ENCODE assay signal across 14 cellular contexts in the genomic region with DNA sequence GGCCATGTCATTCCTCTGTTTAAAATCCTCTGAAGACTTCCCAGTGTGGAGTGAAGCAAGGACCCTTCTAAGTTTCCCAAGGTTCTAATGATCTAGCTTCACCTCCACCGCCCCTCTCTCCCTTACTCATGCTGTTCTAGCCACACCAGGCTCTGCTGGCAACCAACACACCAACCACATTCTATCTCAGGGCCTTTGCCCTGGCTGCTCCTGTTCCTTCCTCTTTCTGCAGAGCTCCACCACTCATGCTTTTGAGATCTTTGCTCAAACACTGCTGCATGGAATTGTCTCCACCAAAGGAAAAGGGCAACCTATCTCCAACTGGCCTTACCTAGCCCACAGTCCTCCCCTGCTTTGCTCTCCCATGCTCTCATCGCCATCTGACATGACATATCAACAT.
DNase-seq lines count a peak whose midpoint lies in the region; ATAC-seq, FAIRE-seq and TF ChIP-seq lines count a peak whose summit lies in the region.
"Had no signal": no experiment of that assay in that cellular context is flagged by ENCODE, and none has a peak within 500 bp of the region (broad histone marks: within the 10 kb centered on the region; RNA-seq: fewer than 3 reads in every experiment).

No MANE protein-coding gene starts in this region.

- no peak overlapping the region for H3K4me3 Mint-ChIP-seq in activated CD8-positive, alpha-beta T cell treated with anti-CD3 and anti-CD28 coated beads for 36 hours
- H3K4me3 Mint-ChIP-seq: nephron had no signal

- H3K36me3 ChIP-seq in neutrophil, result no peaks in the 10 kb centered on the region

- H3K4me1 Mint-ChIP-seq in activated CD8-positive, alpha-beta T cell treated with anti-CD3 and anti-CD28 coated beads for 36 hours (ENCODE audit: low read depth), result peaks cover 64% of the 10 kb centered on the region

- TF ChIP-seq POLR2A in GM12891 (IDR thresholded peaks at IDR 0.05; ENCODE audit: low read depth, low read length), result no peak

- peak overlapping the region; percentile 73 for H3K27ac Mint-ChIP-seq in activated CD8-positive, alpha-beta T cell treated with anti-CD3 and anti-CD28 coated beads for 36 hours
- H3K27ac Mint-ChIP-seq: nephron had no signal

- CTCF ChIA-PET in activated CD8-positive, alpha-beta T cell treated with anti-CD3 and anti-CD28 coated beads for 36 hours (lab: Charles Lee), result interaction anchor here (2.8 kb wide), 1 partner anchor 126 kb away, joined by 9 read pairs; no protein-coding TSS in a partner anchor

- peaks cover 2% of the 10 kb centered on the region for H3K36me3 Mint-ChIP-seq in activated CD8-positive, alpha-beta T cell treated with anti-CD3 and anti-CD28 coated beads for 36 hours (ENCODE audit: low read depth)

- DNase-seq in GM12891 (ENCODE audit: insufficient read length, low spot score) (no peak), NOMO-1 (lab: John Stamatoyannopoulos, UW; ENCODE audit: unreplicated experiment in 2 of 2) (peak; percentile 80 to 82), midbrain (lab: John Stamatoyannopoulos, UW) (no peak), Right ventricle myocardium superior (no peak)
- no peak for DNase-seq in activated CD8-positive, alpha-beta T cell treated with anti-CD3 and anti-CD28 coated beads for 36 hours
- DNase-seq: activated gamma-delta T cell, NCI-H1092 treated with DMSO at 0.1 percent for 48 hours, small intestine had no signal

- POLR2A ChIA-PET in activated CD8-positive, alpha-beta T cell treated with anti-CD3 and anti-CD28 coated beads for 36 hours (lab: Charles Lee), result interaction anchor here (1.0 kb wide), 1 partner anchor 28 kb away, joined by 3 read pairs; no protein-coding TSS in a partner anchor

- H3K9me3 Mint-ChIP-seq in activated CD8-positive, alpha-beta T cell treated with anti-CD3 and anti-CD28 coated beads for 36 hours, result no peaks in the 10 kb centered on the region
- H3K9me3 Mint-ChIP-seq: nephron had no signal

- H3K4me3 ChIP-seq in neutrophil (ENCODE audit: low read depth in 1 of 2, low read length in 1 of 2), result peak overlapping the region in 1 of 2 experiments; percentile 16

- H3K4me1 ChIP-seq in neutrophil (ENCODE audit: control insufficient read depth in 1 of 2, insufficient read depth in 1 of 2, low read depth in 1 of 2, low read length in 1 of 2), result peaks cover 60 to 71% of the 10 kb centered on the region in 2 experiments

- H3K27me3 ChIP-seq in neutrophil, result no peaks in the 10 kb centered on the region

- H3K9me3 ChIP-seq in neutrophil, result no peaks in the 10 kb centered on the region

- FAIRE-seq in GM12891 (lab: Jason Lieb, UNC), result peak; percentile 31
- FAIRE-seq: colon, GM12892, islet of Langerhans, small intestine had no signal

- peak overlapping the region; percentile 83 for H3K27ac ChIP-seq in neutrophil

- intact Hi-C loops in activated CD8-positive, alpha-beta T cell treated with anti-CD3 and anti-CD28 coated beads for 36 hours (cut with micrococcal nuclease), result no loop called here
- intact Hi-C loops in Right ventricle myocardium superior (cut with DNase I), result no loop called here

- no peaks in the 10 kb centered on the region for H3K27me3 Mint-ChIP-seq in activated CD8-positive, alpha-beta T cell treated with anti-CD3 and anti-CD28 coated beads for 36 hours

- TF ChIP-seq CTCF in activated CD8-positive, alpha-beta T cell treated with anti-CD3 and anti-CD28 coated beads for 36 hours (IDR thresholded peaks at IDR 0.05), result no peak
- no peak for TF ChIP-seq CTCF in neutrophil (IDR thresholded peaks at IDR 0.05)

- no peak for ATAC-seq in activated CD8-positive, alpha-beta T cell treated with anti-CD3 and anti-CD28 coated beads for 36 hours
- no peak for ATAC-seq in HG02970 (IDR thresholded peaks at IDR 0.05; ENCODE audit: low FRiP score, unreplicated experiment)
- ATAC-seq in Right ventricle myocardium superior (ENCODE audit: poor library complexity), result no peak

TF ChIP-seq in GM12891, 5 proteins besides CTCF, POLR2A, EP300 and RAD21:
- TF ChIP-seq PAX5 (IDR thresholded peaks at IDR 0.05; ENCODE audit: insufficient read depth, low read length, severe bottlenecking), result no peak
- no peak for TF ChIP-seq TAF1 (IDR thresholded peaks at IDR 0.05; ENCODE audit: low read depth, low read length)
- TF ChIP-seq SPI1 (IDR thresholded peaks at IDR 0.05; ENCODE audit: low read depth, low read length), result no peak
- TF ChIP-seq POU2F2 (IDR thresholded peaks at IDR 0.05; ENCODE audit: low read depth, low read length), result no peak
- TF ChIP-seq POLR2AphosphoS5 (IDR thresholded peaks at IDR 0.05; ENCODE audit: low read depth, low read length), result no peak

Comparison
In these comparisons a context has a peak if more than half of its experiments do, and no peak if none do; other contexts are left out.
1. DNase-seq: peak in NOMO-1 (2 of 2); none in GM12891 (single experiment), activated CD8-positive, alpha-beta T cell treated with anti-CD3 and anti-CD28 coated beads for 36 hours (single experiment), midbrain (single experiment) and Right ventricle myocardium superior (single experiment).